ENCODE assay signal across 16 cellular contexts in the genomic region with DNA sequence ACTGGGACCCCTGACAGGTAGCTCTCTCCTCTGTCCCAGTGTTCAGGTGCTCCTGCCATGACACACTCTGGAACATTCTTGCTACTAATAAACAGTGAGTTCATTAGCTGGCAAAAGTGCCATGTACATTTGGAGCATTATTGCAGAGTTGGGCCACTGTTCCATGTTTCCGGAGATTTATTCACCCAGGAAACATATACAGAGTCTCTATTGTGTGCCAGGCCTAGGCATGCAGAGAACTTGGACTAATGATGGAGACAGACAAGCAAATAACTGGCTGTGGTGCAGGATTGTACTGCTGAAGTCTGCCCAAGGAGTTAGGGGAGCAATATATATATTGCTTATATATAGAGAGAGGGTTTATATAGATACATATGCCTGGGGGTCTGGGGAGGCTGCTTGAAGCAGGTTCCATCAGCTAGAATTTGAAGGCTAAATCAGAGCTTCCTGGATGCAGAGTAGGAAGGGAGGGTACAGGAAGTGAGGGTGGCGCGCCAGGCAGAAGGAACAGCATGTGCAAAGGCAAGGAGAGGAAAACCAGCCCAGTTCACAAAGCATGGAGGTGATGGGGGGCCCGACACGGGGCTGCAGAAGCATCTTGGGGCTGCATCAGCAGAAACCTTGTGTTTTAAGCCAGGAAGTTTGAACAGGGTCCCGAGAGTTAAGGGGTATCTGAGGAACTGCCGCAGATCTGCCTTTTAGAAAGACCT.
"Had no signal": no experiment of that assay in that cellular context is flagged by ENCODE, and none has a peak within 500 bp of the region (broad histone marks: within the 10 kb centered on the region; RNA-seq: fewer than 3 reads in every experiment).

No MANE protein-coding gene starts in this region.

- H3K9me3 ChIP-seq: left lung, thyroid gland, uterus had no signal

- ATAC-seq: activated CD4-positive, CD25-positive, alpha-beta regulatory T cell treated with anti-CD3 and anti-CD28 coated beads, Interleukin-2, amount 50 U/mL, for 24 hours; left lung; natural killer cell treated with Interleukin-12 subunit alpha and Interleukin-12 subunit beta and Interleukin-15 and Interleukin-18, amount 100 ng/mL, for 72 hours; sciatic nerve; stimulated activated naive CD8-positive, alpha-beta T cell treated with anti-CD3 and anti-CD28 coated beads, Interleukin-15, amount 100 ng/mL, for 72 hours had no signal

- H3K27me3 ChIP-seq: brain microvascular endothelial cell, left lung, thyroid gland, uterus had no signal

- DNase-seq: activated naive CD4-positive, alpha-beta T cell treated with Interleukin-2 at 50 U/mL for 16 hours; anterior cingulate cortex; brain microvascular endothelial cell; cerebellar nuclear complex; effector CD8-positive, alpha-beta T cell; left lung; nucleus accumbens; stimulated activated CD4-positive, alpha-beta T cell treated with anti-CD3 and anti-CD28 coated beads, Interleukin-1b, Interleukin-23, amount 100 ng/mL, for 48 hours; stimulated activated naive CD8-positive, alpha-beta T cell treated with anti-CD3 and anti-CD28 coated beads, Interleukin-15, amount 100 ng/mL, for 72 hours; thyroid gland; uterus had no signal

- H3K4me3 ChIP-seq: left lung, thyroid gland, uterus had no signal

- H3K36me3 ChIP-seq: brain microvascular endothelial cell, left lung, thyroid gland, uterus had no signal

- H3K4me1 ChIP-seq: uterus had no signal

- FAIRE-seq: frontal cortex, islet of Langerhans had no signal

- H3K27ac ChIP-seq: brain microvascular endothelial cell, left lung, thyroid gland, uterus had no signal
